In the genomic region with DNA sequence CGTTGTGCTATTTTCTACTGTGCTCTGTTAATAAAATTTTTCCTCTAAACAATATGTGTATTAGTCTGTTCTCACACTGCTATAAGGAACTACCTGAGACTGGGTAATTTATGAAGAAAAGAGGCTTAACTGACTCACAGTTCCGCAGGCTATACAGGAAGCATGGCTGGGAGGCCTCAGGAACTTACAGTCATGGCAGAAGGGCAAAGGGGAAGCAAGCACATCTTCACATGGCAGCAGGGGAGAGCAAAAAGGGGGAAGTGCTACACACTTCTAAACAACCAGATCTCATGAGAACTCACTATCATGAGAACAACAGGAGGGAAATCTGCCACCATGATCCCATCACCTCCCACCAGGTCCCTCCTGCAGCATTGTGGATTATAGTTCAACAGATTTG, we compare ENCODE assay signal across 1 cellular context. TPM values are rescaled to one million over a fixed set of nuclear protein-coding genes. Genes with fewer than 3 reads are reported as not detected.
"Had no signal": no experiment of that assay in that cellular context is flagged by ENCODE, and none has a peak within 500 bp of the region (broad histone marks: within the 10 kb centered on the region; RNA-seq: fewer than 3 reads in every experiment).

No MANE protein-coding gene starts in this region.

RNA-seq across cellular contexts. Expression of a gene that starts 44.0 kb away (rescaled TPM):
- total RNA-seq: OCI-LY7 had no signal
